In genomic region chr17:67074781-67075180, GRCh38 we compare ENCODE assay signal across 42 cellular contexts. TPM values are rescaled to one million over a fixed set of nuclear protein-coding genes. Genes with fewer than 3 reads are reported as not detected.
"Had no signal": no experiment of that assay in that cellular context is flagged by ENCODE, and none has a peak within 500 bp of the region (broad histone marks: within the 10 kb centered on the region; RNA-seq: fewer than 3 reads in every experiment).

No MANE protein-coding gene starts in this region.

- H3K27ac ChIP-seq: adrenal gland, ascending aorta, brain microvascular endothelial cell, coronary artery, dorsolateral prefrontal cortex, gastroesophageal sphincter, neutrophil, prostate gland, stomach, thyroid gland, upper lobe of left lung, vagina, WERI-Rb-1 had no signal

- H3K36me3 ChIP-seq: prostate gland, WERI-Rb-1 had no signal

- DNase-seq: activated CD4-positive, alpha-beta memory T cell treated with anti-CD3 and anti-CD28 coated beads for 36 hours; activated CD4-positive, alpha-beta T cell treated with anti-CD3 and anti-CD28 coated beads, Interleukin-2, amount 10 ng/mL, durations not matched to agents 24 days and 14 days; activated CD4-positive, CD25-positive, alpha-beta regulatory T cell treated with anti-CD3 and anti-CD28 coated beads, Interleukin-2, amount 50 U/mL, for 72 hours; activated CD8-positive, alpha-beta memory T cell treated with anti-CD3 and anti-CD28 coated beads, Interleukin-2, amount 50 U/mL, for 4 hours; activated effector memory CD4-positive, alpha-beta T cell treated with anti-CD3 and anti-CD28 coated beads, Interleukin-2, amount 50 U/mL, for 16 hours; activated naive CD4-positive, alpha-beta T cell treated with anti-CD3 and anti-CD28 coated beads for 36 hours; activated naive CD8-positive, alpha-beta T cell treated with anti-CD3 and anti-CD28 coated beads for 36 hours; activated T-cell treated with anti-CD3 and anti-CD28 coated beads, Interleukin-2, amount 50 U/mL, for 1 hour; adrenal gland; brain microvascular endothelial cell; dorsolateral prefrontal cortex; effector memory CD4-positive, alpha-beta T cell; head of caudate nucleus; hippocampal formation; left ventricle myocardium superior; mammary epithelial cell; nephron progenitor cell; stimulated activated CD4-positive, alpha-beta T cell treated with anti-CD3 and anti-CD28 coated beads, Interleukin-15, amount 100 ng/mL, for 24 hours; stimulated activated CD4-positive, alpha-beta T cell treated with anti-CD3 and anti-CD28 coated beads, Interleukin-2, amount 100 ng/mL, for 24 hours; stimulated activated naive B cell treated with anti-CD40 and anti-IgM and Interleukin-4, amounts not matched to agents 10 μg/mL and 1 μg/mL and 100 μg/mL, for 72 hours; stomach; T-helper 9 cell; thyroid gland; upper lobe of left lung; WERI-Rb-1 had no signal

- H3K4me1 ChIP-seq: ascending aorta, gastroesophageal sphincter, prostate gland, thyroid gland, vagina had no signal

- ATAC-seq: gastroesophageal sphincter; left ventricle myocardium superior; stimulated activated naive B cell treated with anti-CD40 and anti-IgM and Interleukin-4, amounts not matched to agents 10 μg/mL and 1 μg/mL and 100 μg/mL, for 72 hours had no signal

- H3K27me3 ChIP-seq: adrenal gland, ascending aorta, brain microvascular endothelial cell, dorsolateral prefrontal cortex, gastroesophageal sphincter, neutrophil, stomach, thyroid gland, upper lobe of left lung, vagina had no signal

- H3K4me3 ChIP-seq: adrenal gland, ascending aorta, coronary artery, dorsolateral prefrontal cortex, gastroesophageal sphincter, prostate gland, stomach, thyroid gland, upper lobe of left lung, vagina had no signal

- H3K9me3 ChIP-seq: adrenal gland, ascending aorta, gastroesophageal sphincter, neutrophil, prostate gland, stomach, thyroid gland, upper lobe of left lung, vagina had no signal

- FAIRE-seq: TTC549 had no signal

RNA-seq across cellular contexts. Expression of gene CACNG1, which starts 30.4 kb away (rescaled TPM):
- total RNA-seq: activated CD4-positive, alpha-beta memory T cell treated with anti-CD3 and anti-CD28 coated beads for 36 hours; activated CD4-positive, alpha-beta T cell treated with anti-CD3 and anti-CD28 coated beads, Interleukin-2, amount 10 ng/mL, durations not matched to agents 24 days and 14 days; activated CD8-positive, alpha-beta memory T cell treated with anti-CD3 and anti-CD28 coated beads for 36 hours; activated naive CD4-positive, alpha-beta T cell treated with anti-CD3 and anti-CD28 coated beads for 36 hours; activated naive CD8-positive, alpha-beta T cell treated with anti-CD3 and anti-CD28 coated beads for 36 hours; activated T-helper 1 cell treated with anti-CD3 and anti-CD28 coated beads, Interleukin-12 subunit alpha, Interleukin-12 subunit beta, Interleukin-2, Interleukin-4 antibody, amounts not matched to agents 30 ng/mL and 10 ng/mL and 1 ng/mL, durations not matched to agents 14 hours and 24 hours and 36 hours; ascending aorta; cardiac septum; cerebellum; fibroblast of lung; fibroblast of villous mesenchyme; gastroesophageal sphincter; kidney epithelial cell; left ventricle myocardium superior; mammary epithelial cell; mucosa of gallbladder; osteocyte; stomach; thyroid gland; vagina had no signal
- polyA plus RNA-seq: esophagus, fibroblast of lung, mammary epithelial cell, stomach had no signal
